19 cellular contexts compared by ENCODE assay signal in the genomic region with DNA sequence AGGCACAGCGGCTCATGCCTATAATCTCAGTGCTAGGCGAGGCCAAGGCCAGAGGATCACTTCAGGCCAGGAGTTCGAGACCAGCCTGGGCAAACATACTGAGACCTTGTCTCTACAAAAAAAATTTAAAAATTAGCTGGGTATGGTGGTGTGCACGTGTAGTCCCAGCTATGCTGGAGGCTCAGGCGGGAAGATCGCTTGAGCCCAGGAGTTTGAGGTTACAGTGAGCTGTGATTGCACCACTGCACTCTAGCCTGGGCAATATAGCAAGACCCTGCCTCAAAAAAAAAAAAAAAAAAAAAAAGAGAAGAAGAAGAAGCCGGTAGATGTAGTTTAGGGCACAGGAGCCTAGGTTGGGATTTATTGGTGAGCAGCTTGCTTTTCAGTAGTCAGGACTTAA. TPM values are rescaled to one million over a fixed set of nuclear protein-coding genes. Genes with fewer than 3 reads are reported as not detected.
DNase-seq lines count a peak whose midpoint lies in the region; ATAC-seq, FAIRE-seq and TF ChIP-seq lines count a peak whose summit lies in the region.
"Had no signal": no experiment of that assay in that cellular context is flagged by ENCODE, and none has a peak within 500 bp of the region (broad histone marks: within the 10 kb centered on the region; RNA-seq: fewer than 3 reads in every experiment).

No MANE protein-coding gene starts in this region.

- DNase-seq in HepG2 (ENCODE audit: low spot score) (no peak), right lobe of liver (no peak), ascending aorta (ENCODE audit: low spot score in 2 of 2) (peak in 1 of 2 donors; percentile 60), thyroid gland (no peak), mesendoderm (no peak), NCI-H446 treated with DMSO at 0.1 percent for 48 hours (lab: John Stamatoyannopoulos, UW) (no peak)
- no peak for DNase-seq in activated CD4-positive, alpha-beta T cell treated with anti-CD3 and anti-CD28 coated beads, Interleukin-2, amount 50 U/mL, for 4 hours
- DNase-seq: C1 segment of cervical spinal cord; Calu3; CD4-positive, alpha-beta memory T cell; COR-L47; DMS53; DMS79 treated with DMSO at 0.1 percent for 48 hours; GF-D8; GOT3 had no signal

- in situ Hi-C loops in HepG2 (cut with HindIII; ENCODE audit: extremely low pct_ligation_motif_present, low pct_unique_long_range_greater_than_20kb) = no loop called here

- H3K56ac ChIP-seq in mesendoderm (ENCODE audit: low read length) = no peak overlapping the region

- H3K4ac ChIP-seq in mesendoderm (ENCODE audit: low read depth, low read length) = no peak overlapping the region

- no peak overlapping the region for H4K8ac ChIP-seq in mesendoderm (ENCODE audit: low read depth, low read length)

- POLR2A ChIA-PET in HepG2 (lab: Yijun Ruan, JAX) = no interaction called here

- no peak overlapping the region for H4K5ac ChIP-seq in mesendoderm (ENCODE audit: low read length)

- H3K36me3 ChIP-seq in HepG2 (replicated peaks in 1 of 2; ENCODE audit: control insufficient read depth in 1 of 2, insufficient read depth in 2 of 2, low read length in 2 of 2) = peaks cover 21 to 70% of the 10 kb centered on the region in 2 experiments
- H3K36me3 ChIP-seq in right lobe of liver = no peaks in the 10 kb centered on the region
- H3K36me3 ChIP-seq in ascending aorta = peaks cover 21 to 37% of the 10 kb centered on the region in 2 donors
- no peaks in the 10 kb centered on the region for H3K36me3 ChIP-seq in thyroid gland
- H3K36me3 ChIP-seq in mesendoderm (ENCODE audit: control insufficient read depth, insufficient read depth, low read length) = peaks cover 3% of the 10 kb centered on the region

- H3K18ac ChIP-seq in mesendoderm (ENCODE audit: low read length) = no peak overlapping the region

- H4K20me1 ChIP-seq in HepG2 (ENCODE audit: insufficient read depth, low read length) = no peaks in the 10 kb centered on the region

- no peak for FAIRE-seq in HepG2 (lab: Jason Lieb, UNC)
- FAIRE-seq: GM12891, GM18507, H54 had no signal

- TF ChIP-seq EP300 in HepG2 (IDR thresholded peaks at IDR 0.05; ENCODE audit: low read depth in 2 of 2, low read length in 2 of 2) (no peak), HepG2 (CRISPR knock-in tag; IDR thresholded peaks at IDR 0.05; ENCODE audit: borderline replicate concordance) (no peak)

- no peak for TF ChIP-seq RAD21 in HepG2 (CRISPR knock-in tag; IDR thresholded peaks at IDR 0.05)

- H3K4me3 ChIP-seq in HepG2 (replicated peaks in 1 of 3; ENCODE audit: insufficient read depth in 1 of 3, low read depth in 2 of 3, low read length in 3 of 3) (no peak overlapping the region), right lobe of liver (no peak overlapping the region), ascending aorta (no peak overlapping the region), thyroid gland (replicated peaks in 1 of 3) (no peak overlapping the region), mesendoderm (ENCODE audit: low read length) (no peak overlapping the region)
- H3K4me3 ChIP-seq: HAP-1 had no signal

- H3K27me3 ChIP-seq in HepG2 (ENCODE audit: control insufficient read depth in 1 of 2, insufficient read depth in 2 of 2, low read length in 2 of 2) (no peaks in the 10 kb centered on the region), right lobe of liver (no peaks in the 10 kb centered on the region), ascending aorta (no peaks in the 10 kb centered on the region), thyroid gland (no peaks in the 10 kb centered on the region), mesendoderm (ENCODE audit: insufficient read depth, low read length, poor library complexity) (no peaks in the 10 kb centered on the region)

- H3K27ac ChIP-seq in HepG2 (ENCODE audit: extremely low read length, insufficient read depth, low read length) (no peak overlapping the region), right lobe of liver (no peak overlapping the region), ascending aorta (peak overlapping the region; percentile 59 to 94), thyroid gland (peak overlapping the region in 2 of 3 donors; percentile 20 to 85), mesendoderm (ENCODE audit: low read depth, low read length) (no peak overlapping the region)

- H2AK5ac ChIP-seq in mesendoderm (ENCODE audit: low read length) = no peak overlapping the region

- H3K4me2 ChIP-seq in HepG2 (ENCODE audit: low read depth, low read length) (no peak overlapping the region), mesendoderm (ENCODE audit: low read length) (no peak overlapping the region)

- H3K79me1 ChIP-seq in mesendoderm (ENCODE audit: low read length) = peaks cover 4% of the 10 kb centered on the region

- no peak overlapping the region for H3K9ac ChIP-seq in HepG2 (ENCODE audit: insufficient read depth, low read depth, low read length)
- H3K9ac ChIP-seq in mesendoderm (ENCODE audit: low read length) = no peak overlapping the region

- TF ChIP-seq CTCF in HepG2 (CRISPR knock-in tag; IDR thresholded peaks at IDR 0.05) (no peak), right lobe of liver (IDR thresholded peaks at IDR 0.05) (no peak), ascending aorta (IDR thresholded peaks at IDR 0.05) (no peak), thyroid gland (IDR thresholded peaks at IDR 0.05) (no peak)

- peaks cover 21% of the 10 kb centered on the region for H3K4me1 ChIP-seq in HepG2 (ENCODE audit: insufficient read depth, low read length)
- no peaks in the 10 kb centered on the region for H3K4me1 ChIP-seq in right lobe of liver
- H3K4me1 ChIP-seq in ascending aorta = peaks cover 7 to 37% of the 10 kb centered on the region in 2 donors
- peaks cover 28 to 29% of the 10 kb centered on the region in 2 donors for H3K4me1 ChIP-seq in thyroid gland
- H3K4me1 ChIP-seq in mesendoderm (ENCODE audit: control insufficient read depth, low read depth, low read length) = no peaks in the 10 kb centered on the region

- ATAC-seq in HepG2 = no peak
- no peak for ATAC-seq in right lobe of liver

- no TSS peak for BruUV-seq in HepG2 (replicated peaks; lab: Mats Ljungman, UMichigan)

- no peak for TF ChIP-seq POLR2A in HepG2 (IDR thresholded peaks at IDR 0.05; ENCODE audit: insufficient read depth in 1 of 2, low read depth in 2 of 2, low read length in 2 of 2)
- no peak for TF ChIP-seq POLR2A in right lobe of liver (IDR thresholded peaks at IDR 0.05)
- TF ChIP-seq POLR2A in thyroid gland (IDR thresholded peaks at IDR 0.05) = no peak

- intact Hi-C loops in HepG2 (cut with micrococcal nuclease; ENCODE audit: unreplicated experiment) = no loop called here
- intact Hi-C loops in right lobe of liver (cut with DNase I) = no loop called here
- intact Hi-C loops in ascending aorta (cut with DNase I) = loop anchor here (5.0 kb wide), 1 partner anchor 41 kb away; no protein-coding TSS in a partner anchor
- intact Hi-C loops in thyroid gland (cut with DNase I) = no loop called here

- CTCF ChIA-PET in HepG2 (lab: Yijun Ruan, JAX; ENCODE audit: low intra/inter-chr PET ratio, low total read pairs) = no interaction called here

- no peak overlapping the region for H2BK120ac ChIP-seq in mesendoderm (ENCODE audit: low read depth, low read length)

- 98% methylated on average over 7 of the region's 7 CpGs for WGBS in HepG2 (ENCODE audit: low lambda C conversion rate)
- 100% methylated on average over 7 of the region's 7 CpGs for WGBS in right lobe of liver (ENCODE audit: insufficient coverage, low coverage, low lambda C conversion rate, missing lambda C conversion rate)
- WGBS in thyroid gland, 2 donors = 95 to 98% methylated on average over 7 of the region's 7 CpGs
- no CpG with 5 or more reads among the region's 7 CpGs for WGBS in mesendoderm (ENCODE audit: extremely low coverage, insufficient coverage, low lambda C conversion rate)

- H3K9me3 ChIP-seq in HepG2 (ENCODE audit: low read length) (no peaks in the 10 kb centered on the region), right lobe of liver (no peaks in the 10 kb centered on the region), ascending aorta (no peaks in the 10 kb centered on the region), thyroid gland (no peaks in the 10 kb centered on the region)
- H3K9me3 ChIP-seq: HAP-1 had no signal

- no peak overlapping the region for H2BK15ac ChIP-seq in mesendoderm (replicated peaks; ENCODE audit: low read depth)

- H3K79me2 ChIP-seq in HepG2 (ENCODE audit: insufficient read depth, low read length) (peaks cover 2% of the 10 kb centered on the region), mesendoderm (ENCODE audit: control insufficient read depth, insufficient read depth, low read length) (peaks cover 2% of the 10 kb centered on the region)

- no peak overlapping the region for H3K23ac ChIP-seq in mesendoderm (ENCODE audit: low read length)

- no peak overlapping the region for H2BK5ac ChIP-seq in mesendoderm (ENCODE audit: low read length)

- H2AFZ ChIP-seq in HepG2 (ENCODE audit: low read length) = no peak overlapping the region

TF ChIP-seq in HepG2, 621 proteins besides CTCF, POLR2A, EP300 and RAD21 (continues in another document):
- TF ChIP-seq HHEX (CRISPR knock-in tag; IDR thresholded peaks at IDR 0.05) = no peak

RNA-seq across cellular contexts. Expression of a gene that starts 20.7 kb away (rescaled TPM):
- total RNA-seq in HepG2 (2016; rRNA removed; fragmentation: Illumina TruSeq; extraction: Trizol) = 39.6 and 51.1 TPM in 2 replicates
- 27.5 and 29.9 TPM in 2 replicates for total RNA-seq in HepG2 (2016; cell fraction: cytosol; rRNA removed; fragmentation: Illumina TruSeq; extraction: Trizol; ENCODE audit: low read depth)
- total RNA-seq in HepG2 (2016; cell fraction: insoluble cytoplasmic fraction; rRNA removed; fragmentation: Illumina TruSeq; extraction: Trizol) = 42.1 and 44.4 TPM in 2 replicates
- 32.8 and 39.3 TPM in 2 replicates for total RNA-seq in HepG2 (2016; cell fraction: membrane; rRNA removed; fragmentation: Illumina TruSeq; extraction: Trizol)
- total RNA-seq in HepG2 (2016; cell fraction: nucleus; rRNA removed; fragmentation: Illumina TruSeq; extraction: Trizol) = 42.6 and 54.0 TPM in 2 replicates
- 24.0 and 26.4 TPM in 2 replicates for polyA plus RNA-seq in HepG2 (2011; rRNA removed)
- 18.3 and 23.7 TPM in 2 replicates for polyA plus RNA-seq in HepG2 (2011; cell fraction: cytosol; rRNA removed)
- polyA plus RNA-seq in HepG2 (2011; cell fraction: nucleus; rRNA removed) = 27.9 and 29.0 TPM in 2 replicates
- 35.8 and 52.4 TPM in 2 replicates for polyA plus RNA-seq in HepG2 (2012)
- polyA plus RNA-seq in HepG2 (2016; cell fraction: cytosol; fragmentation: Illumina TruSeq; extraction: Trizol; ENCODE audit: low read depth) = 35.5 and 38.1 TPM in 2 replicates
- 48.1 and 53.8 TPM in 2 replicates for polyA plus RNA-seq in HepG2 (2016; cell fraction: insoluble cytoplasmic fraction; fragmentation: Illumina TruSeq; extraction: Trizol; ENCODE audit: low read depth)
- 34.4 and 35.3 TPM in 2 replicates for polyA plus RNA-seq in HepG2 (2016; cell fraction: membrane; fragmentation: Illumina TruSeq; extraction: Trizol; ENCODE audit: low read depth)
- polyA plus RNA-seq in HepG2 (2016; cell fraction: nucleus; fragmentation: Illumina TruSeq; extraction: Trizol; ENCODE audit: insufficient read depth, low read depth) = 40.0 and 44.5 TPM in 2 replicates
- polyA minus RNA-seq in HepG2 (2011; rRNA and poly(A)+ RNA removed; ENCODE audit: low replicate concordance) = 26.6 and 26.8 TPM in 2 replicates
- 29.7 and 30.9 TPM in 2 replicates for polyA minus RNA-seq in HepG2 (2011; cell fraction: cytosol; rRNA and poly(A)+ RNA removed)
- polyA minus RNA-seq in HepG2 (2011; cell fraction: nucleus; rRNA and poly(A)+ RNA removed) = 73.1 and 90.8 TPM in 2 replicates
- 10 to 100 TPM in 1 of 6 experiments, 1 to 10 TPM in 5; 1.7 to 11.5 (median 4.9) TPM for total RNA-seq in right lobe of liver
- total RNA-seq in ascending aorta = 10.4 TPM
- total RNA-seq in thyroid gland = 10 to 100 TPM in 3 of 4 donors, 1 to 10 TPM in 1; 8.7 to 14.6 (median 11.0) TPM
- polyA plus RNA-seq in mesendoderm (2013, experiment 1 of 2) = 66.0 TPM
- 66.3 TPM for polyA plus RNA-seq in mesendoderm (2013, experiment 2 of 2)

Comparison
In these comparisons a context has a peak if more than half of its experiments do, and no peak if none do; other contexts are left out.
1. H3K27ac ChIP-seq: peak in ascending aorta (2 of 2) and thyroid gland (2 of 3); none in HepG2 (single experiment), right lobe of liver (0 of 3) and mesendoderm (single experiment).